ENCODE assay signal across 13 cellular contexts in the genomic region with DNA sequence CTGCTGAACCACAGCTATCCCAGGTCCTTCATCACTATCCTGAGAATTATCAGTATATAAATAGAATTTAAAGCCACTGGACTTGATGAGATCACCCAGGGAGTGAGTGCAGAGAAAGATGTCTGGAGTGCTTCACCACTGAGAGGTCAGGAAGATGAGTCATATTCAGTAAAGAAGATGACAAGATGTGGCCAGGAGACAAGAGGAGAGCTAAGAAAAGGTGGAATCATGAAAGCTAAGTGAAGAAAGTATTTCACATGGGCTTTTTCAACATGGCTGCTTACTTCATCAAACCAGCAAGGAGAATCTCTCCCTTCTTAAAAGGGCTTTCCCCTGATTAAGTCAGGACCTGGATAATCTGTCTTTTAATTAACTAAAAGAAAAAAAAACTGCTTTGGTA. TPM values are rescaled to one million over a fixed set of nuclear protein-coding genes. Genes with fewer than 3 reads are reported as not detected.
DNase-seq lines count a peak whose midpoint lies in the region; ATAC-seq and TF ChIP-seq lines count a peak whose summit lies in the region.
"Had no signal": no experiment of that assay in that cellular context is flagged by ENCODE, and none has a peak within 500 bp of the region (broad histone marks: within the 10 kb centered on the region; RNA-seq: fewer than 3 reads in every experiment).

No MANE protein-coding gene starts in this region.

- H3K9me3 ChIP-seq in BE2C, result no peaks in the 10 kb centered on the region
- H3K9me3 ChIP-seq in adipocyte (ENCODE audit: control insufficient read depth, low read length), result no peaks in the 10 kb centered on the region
- H3K9me3 ChIP-seq: Caco-2, vagina had no signal

- peaks cover 4% of the 10 kb centered on the region for H3K9me3 Mint-ChIP-seq in activated T-cell treated with anti-CD3 and anti-CD28 coated beads, Interleukin-2, amount 50 U/mL, for 24 hours

- ATAC-seq in GM18858 (IDR thresholded peaks at IDR 0.05; ENCODE audit: unreplicated experiment), result no peak
- ATAC-seq: right cardiac atrium had no signal

- H3K4me1 Mint-ChIP-seq in activated T-cell treated with anti-CD3 and anti-CD28 coated beads, Interleukin-2, amount 50 U/mL, for 24 hours (ENCODE audit: low read depth), result peaks cover 4% of the 10 kb centered on the region

- no peaks in the 10 kb centered on the region for H3K36me3 Mint-ChIP-seq in activated T-cell treated with anti-CD3 and anti-CD28 coated beads, Interleukin-2, amount 50 U/mL, for 24 hours (ENCODE audit: low read depth)

- DNase-seq in BE2C (peak; percentile 18), M059J (ENCODE audit: low read depth) (peak; percentile 93), adipocyte (ENCODE audit: low read depth) (peak; percentile 52), iris pigment epithelial cell (ENCODE audit: low read depth) (peak; percentile 94), T-helper 2 cell (no peak), cerebellum (ENCODE audit: low spot score) (no peak)
- no peak for DNase-seq in activated T-cell treated with anti-CD3 and anti-CD28 coated beads, Interleukin-2, amount 50 U/mL, for 24 hours
- DNase-seq: Caco-2, midbrain, NCI-H1105, right cardiac atrium had no signal

- H3K27me3 ChIP-seq in BE2C, result no peaks in the 10 kb centered on the region
- H3K27me3 ChIP-seq in adipocyte (replicated peaks; ENCODE audit: control insufficient read depth, insufficient read depth, low read length), result no peaks in the 10 kb centered on the region
- H3K27me3 ChIP-seq: vagina had no signal

- no peak overlapping the region for H3K9ac ChIP-seq in adipocyte (ENCODE audit: low read length)

- H3K36me3 ChIP-seq in BE2C (no peaks in the 10 kb centered on the region), adipocyte (ENCODE audit: control insufficient read depth, insufficient read depth, low read length, severe bottlenecking) (no peaks in the 10 kb centered on the region)
- H3K36me3 ChIP-seq: vagina had no signal

- peaks cover 9% of the 10 kb centered on the region for H3K27me3 Mint-ChIP-seq in activated T-cell treated with anti-CD3 and anti-CD28 coated beads, Interleukin-2, amount 50 U/mL, for 24 hours

- H3K4me1 ChIP-seq in BE2C (peaks cover 8% of the 10 kb centered on the region; the same call in 1 of the 2 replicates), adipocyte (ENCODE audit: control insufficient read depth, insufficient read depth, low read length) (no peaks in the 10 kb centered on the region)
- H3K4me1 ChIP-seq: Caco-2, vagina had no signal

- H3K4me3 ChIP-seq in BE2C (ENCODE audit: low read depth, low read length), result no peak overlapping the region
- no peak overlapping the region for H3K4me3 ChIP-seq in adipocyte (ENCODE audit: low read length)
- H3K4me3 ChIP-seq: vagina had no signal

- no peak for TF ChIP-seq CTCF in BE2C (IDR thresholded peaks at IDR 0.05; ENCODE audit: low read depth, low read length)

- H3K27ac Mint-ChIP-seq in activated T-cell treated with anti-CD3 and anti-CD28 coated beads, Interleukin-2, amount 50 U/mL, for 24 hours, result no peak overlapping the region

- no peak overlapping the region for H3K4me3 Mint-ChIP-seq in activated T-cell treated with anti-CD3 and anti-CD28 coated beads, Interleukin-2, amount 50 U/mL, for 24 hours

RNA-seq across cellular contexts. Expression of a gene that starts 9.1 kb away (rescaled TPM):
- 13.2 TPM for polyA plus RNA-seq in BE2C (2012; ENCODE audit: insufficient read depth, insufficient read length, low read depth)
- 7.0 and 7.7 TPM in 2 replicates for total RNA-seq in M059J (2014; rRNA removed; shearing (Covaris generic))
- total RNA-seq in cerebellum, result 76.4 TPM

Comparison
In these comparisons a context has a peak if more than half of its experiments do, and no peak if none do; other contexts are left out.
1. DNase-seq: peak in BE2C (single experiment), M059J (single experiment), adipocyte (single experiment) and iris pigment epithelial cell (single experiment); none in activated T-cell treated with anti-CD3 and anti-CD28 coated beads, Interleukin-2, amount 50 U/mL, for 24 hours (single experiment), T-helper 2 cell (0 of 5) and cerebellum (single experiment).